ENCODE assay signal across 35 cellular contexts in the genomic region with DNA sequence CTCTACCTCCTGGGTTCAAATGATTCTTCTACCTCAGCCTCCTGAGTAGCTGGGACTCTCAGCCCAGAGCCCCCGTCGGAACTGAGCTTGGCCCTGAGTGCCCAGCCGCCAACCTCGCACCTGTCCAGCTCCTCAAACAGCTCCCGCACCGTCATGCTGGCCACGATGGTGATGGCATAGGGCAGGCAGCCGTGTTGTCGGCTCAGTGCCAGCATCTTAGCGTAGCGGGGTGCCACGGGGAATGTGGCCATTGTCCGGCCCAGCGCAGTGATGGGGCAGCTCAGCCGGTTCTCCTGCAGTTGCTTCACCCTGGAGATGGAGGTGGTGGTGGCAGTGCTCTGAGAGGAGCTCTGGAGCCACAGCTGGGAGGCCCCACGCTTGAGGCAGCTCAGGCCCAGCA.
"Had no signal": no experiment of that assay in that cellular context is flagged by ENCODE, and none has a peak within 500 bp of the region (broad histone marks: within the 10 kb centered on the region; RNA-seq: fewer than 3 reads in every experiment).

No MANE protein-coding gene starts in this region.

- H3K4me1 ChIP-seq: SJCRH30 had no signal

- H3K4me3 ChIP-seq: MG63, SJCRH30, SK-N-MC had no signal

- ATAC-seq: activated T-cell treated with anti-CD3 and anti-CD28 coated beads, Interleukin-2, amount 50 U/mL, for 72 hours; activated T-helper 17 cell treated with anti-CD3 and anti-CD28 coated beads, Interleukin-2, amount 50 U/mL, for 72 hours; PC-3 had no signal

- H3K9me3 ChIP-seq: MG63, SJCRH30 had no signal

- H3K27me3 ChIP-seq: brain microvascular endothelial cell, MG63, SJCRH30 had no signal

- H3K27ac ChIP-seq: brain microvascular endothelial cell, RWPE1, SJCRH30, SK-N-MC, VCaP had no signal

- DNase-seq: activated CD4-positive, alpha-beta memory T cell treated with anti-CD3 and anti-CD28 coated beads, Interleukin-2, amount 10 ng/mL, durations not matched to agents 7 days and 5 days; activated CD4-positive, alpha-beta T cell treated with anti-CD3 and anti-CD28 coated beads for 1 hour; activated CD4-positive, alpha-beta T cell treated with anti-CD3 and anti-CD28 coated beads for 48 hours; activated CD4-positive, CD25-positive, alpha-beta regulatory T cell; activated effector memory CD4-positive, alpha-beta T cell treated with anti-CD3 and anti-CD28 coated beads, Interleukin-2, amount 50 U/mL, for 16 hours; activated naive CD4-positive, alpha-beta T cell; activated naive CD4-positive, alpha-beta T cell treated with anti-CD3 and anti-CD28 coated beads, Interleukin-2, amount 50 U/mL, for 16 hours; activated naive CD8-positive, alpha-beta T cell treated with anti-CD3 and anti-CD28 coated beads for 36 hours; activated T-cell treated with anti-CD3 and anti-CD28 coated beads, Interleukin-2, amount 50 U/mL, for 1 hour; activated T-cell treated with anti-CD3 and anti-CD28 coated beads, Interleukin-2, amount 50 U/mL, for 72 hours; amniotic stem cell; aorta; brain microvascular endothelial cell; central memory CD4-positive, alpha-beta T cell; Kasumi-1; MG63; NCI-H1048; NCI-H1105 treated with DMSO at 0.1 percent for 48 hours; NCI-H1436; NCI-H1694; NCI-H1930; NCI-H2081 treated with DMSO at 0.1 percent for 48 hours; NCI-H226; NCI-H524 treated with DMSO at 0.1 percent for 48 hours; NK-92 treated with Interleukin-12 subunit alpha and Interleukin-12 subunit beta, amount 100 ng/mL, for 24 hours; PC-3; SHP77; SJCRH30; T-helper 1 cell; T-helper 2 cell; T-helper 9 cell had no signal
